ENCODE assay signal across 1 cellular context in the genomic region with DNA sequence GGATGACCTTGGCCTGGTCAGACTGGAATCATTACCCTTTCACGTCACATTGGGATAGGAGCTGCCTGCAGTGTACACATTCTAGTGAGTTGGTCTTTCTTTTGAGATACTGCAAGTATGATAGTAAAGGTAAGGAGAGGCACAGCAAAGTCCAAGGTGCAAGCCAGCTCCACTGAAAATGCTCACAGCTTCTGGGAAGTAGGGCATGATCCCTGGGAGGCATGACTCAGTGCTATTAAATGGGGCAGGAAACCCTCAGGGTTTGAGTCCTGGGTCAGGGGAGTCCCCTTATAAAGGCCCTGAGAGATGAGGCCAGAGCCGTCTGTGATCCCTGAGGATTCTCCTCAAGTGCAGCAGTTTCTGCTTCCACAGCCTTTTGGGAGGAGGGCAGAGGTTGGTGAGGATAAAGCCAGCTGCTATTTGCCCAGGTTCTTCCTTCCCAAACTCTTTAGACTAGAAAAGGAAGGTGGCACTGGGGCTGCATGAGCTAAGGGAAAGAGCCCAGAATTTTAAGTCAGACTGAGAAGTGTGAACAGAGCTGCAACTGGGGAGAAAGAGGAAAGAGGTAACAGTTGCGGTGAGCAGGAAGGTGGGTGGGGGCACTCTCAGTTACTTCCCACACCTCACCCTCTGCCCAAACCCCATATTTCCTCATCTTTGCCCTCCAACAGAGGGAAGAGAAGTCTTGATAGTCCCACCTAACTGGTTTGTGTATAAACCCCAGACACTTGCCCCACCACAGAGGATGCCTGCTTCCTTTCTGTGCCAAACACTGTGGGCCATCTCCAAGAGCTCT.
A peak's percentile ranks its signal among the peaks of the same experiment; 100 is the strongest.
TF ChIP-seq lines count a peak whose summit lies in the region.

No MANE protein-coding gene starts in this region.

TF ChIP-seq in GM12878, 131 proteins besides CTCF, POLR2A, EP300 and RAD21:
- TF ChIP-seq KDM1A (IDR thresholded peaks at IDR 0.05; ENCODE audit: borderline replicate concordance) (no peak), SP1 (IDR thresholded peaks at IDR 0.05; ENCODE audit: low read depth, low read length) (no peak), SIN3A (IDR thresholded peaks at IDR 0.05; ENCODE audit: low read depth, low read length) (no peak), ZNF274 (IDR thresholded peaks at IDR 0.05; ENCODE audit: insufficient read depth, insufficient read length) (no peak), CBX5 (IDR thresholded peaks at IDR 0.05; ENCODE audit: low read depth) (no peak), SMC3 (IDR thresholded peaks at IDR 0.05; ENCODE audit: borderline replicate concordance, low read length) (no peak), DPF2 (IDR thresholded peaks at IDR 0.05) (no peak), PAX5 (IDR thresholded peaks at IDR 0.05; ENCODE audit: borderline replicate concordance, low read depth, low read length) (0 out of 2 replicates have a peak, but pooled peaks have one; percentile 19), POLR2AphosphoS5 (IDR thresholded peaks at IDR 0.05; ENCODE audit: low read length) (no peak), CBFB (IDR thresholded peaks at IDR 0.05; ENCODE audit: low read depth) (no peak), CHD2 (IDR thresholded peaks at IDR 0.05; ENCODE audit: borderline replicate concordance, low read depth, low read length) (no peak), SMAD5 (IDR thresholded peaks at IDR 0.05; ENCODE audit: low read depth) (no peak), ZNF217 (IDR thresholded peaks at IDR 0.05) (no peak), YBX1 (IDR thresholded peaks at IDR 0.05) (no peak), IKZF1 (conservative IDR thresholded peaks at IDR 0.05) (peak; percentile 39; the same call in 1 of the 2 replicates)
- TF ChIP-seq, protein P1, sequence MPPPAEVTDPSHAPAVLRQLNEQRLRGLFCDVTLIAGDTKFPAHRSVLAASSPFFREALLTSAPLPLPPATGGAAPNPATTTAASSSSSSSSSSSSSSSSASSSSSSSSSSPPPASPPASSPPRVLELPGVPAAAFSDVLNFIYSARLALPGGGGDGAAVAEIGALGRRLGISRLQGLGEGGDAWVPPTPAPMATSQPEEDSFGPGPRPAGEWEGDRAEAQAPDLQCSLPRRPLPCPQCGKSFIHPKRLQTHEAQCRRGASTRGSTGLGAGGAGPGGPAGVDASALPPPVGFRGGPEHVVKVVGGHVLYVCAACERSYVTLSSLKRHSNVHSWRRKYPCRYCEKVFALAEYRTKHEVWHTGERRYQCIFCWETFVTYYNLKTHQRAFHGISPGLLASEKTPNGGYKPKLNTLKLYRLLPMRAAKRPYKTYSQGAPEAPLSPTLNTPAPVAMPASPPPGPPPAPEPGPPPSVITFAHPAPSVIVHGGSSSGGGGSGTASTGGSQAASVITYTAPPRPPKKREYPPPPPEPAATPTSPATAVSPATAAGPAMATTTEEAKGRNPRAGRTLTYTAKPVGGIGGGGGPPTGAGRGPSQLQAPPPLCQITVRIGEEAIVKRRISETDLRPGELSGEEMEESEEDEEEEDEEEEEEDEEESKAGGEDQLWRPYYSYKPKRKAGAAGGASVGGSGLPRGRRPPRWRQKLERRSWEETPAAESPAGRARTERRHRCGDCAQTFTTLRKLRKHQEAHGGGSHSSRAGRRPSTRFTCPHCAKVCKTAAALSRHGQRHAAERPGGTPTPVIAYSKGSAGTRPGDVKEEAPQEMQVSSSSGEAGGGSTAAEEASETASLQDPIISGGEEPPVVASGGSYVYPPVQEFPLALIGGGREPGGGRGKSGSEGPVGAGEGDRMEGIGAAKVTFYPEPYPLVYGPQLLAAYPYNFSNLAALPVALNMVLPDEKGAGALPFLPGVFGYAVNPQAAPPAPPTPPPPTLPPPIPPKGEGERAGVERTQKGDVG (CRISPR knock-in tag; IDR thresholded peaks at IDR 0.05) = no peak
- TF ChIP-seq, protein P2, sequence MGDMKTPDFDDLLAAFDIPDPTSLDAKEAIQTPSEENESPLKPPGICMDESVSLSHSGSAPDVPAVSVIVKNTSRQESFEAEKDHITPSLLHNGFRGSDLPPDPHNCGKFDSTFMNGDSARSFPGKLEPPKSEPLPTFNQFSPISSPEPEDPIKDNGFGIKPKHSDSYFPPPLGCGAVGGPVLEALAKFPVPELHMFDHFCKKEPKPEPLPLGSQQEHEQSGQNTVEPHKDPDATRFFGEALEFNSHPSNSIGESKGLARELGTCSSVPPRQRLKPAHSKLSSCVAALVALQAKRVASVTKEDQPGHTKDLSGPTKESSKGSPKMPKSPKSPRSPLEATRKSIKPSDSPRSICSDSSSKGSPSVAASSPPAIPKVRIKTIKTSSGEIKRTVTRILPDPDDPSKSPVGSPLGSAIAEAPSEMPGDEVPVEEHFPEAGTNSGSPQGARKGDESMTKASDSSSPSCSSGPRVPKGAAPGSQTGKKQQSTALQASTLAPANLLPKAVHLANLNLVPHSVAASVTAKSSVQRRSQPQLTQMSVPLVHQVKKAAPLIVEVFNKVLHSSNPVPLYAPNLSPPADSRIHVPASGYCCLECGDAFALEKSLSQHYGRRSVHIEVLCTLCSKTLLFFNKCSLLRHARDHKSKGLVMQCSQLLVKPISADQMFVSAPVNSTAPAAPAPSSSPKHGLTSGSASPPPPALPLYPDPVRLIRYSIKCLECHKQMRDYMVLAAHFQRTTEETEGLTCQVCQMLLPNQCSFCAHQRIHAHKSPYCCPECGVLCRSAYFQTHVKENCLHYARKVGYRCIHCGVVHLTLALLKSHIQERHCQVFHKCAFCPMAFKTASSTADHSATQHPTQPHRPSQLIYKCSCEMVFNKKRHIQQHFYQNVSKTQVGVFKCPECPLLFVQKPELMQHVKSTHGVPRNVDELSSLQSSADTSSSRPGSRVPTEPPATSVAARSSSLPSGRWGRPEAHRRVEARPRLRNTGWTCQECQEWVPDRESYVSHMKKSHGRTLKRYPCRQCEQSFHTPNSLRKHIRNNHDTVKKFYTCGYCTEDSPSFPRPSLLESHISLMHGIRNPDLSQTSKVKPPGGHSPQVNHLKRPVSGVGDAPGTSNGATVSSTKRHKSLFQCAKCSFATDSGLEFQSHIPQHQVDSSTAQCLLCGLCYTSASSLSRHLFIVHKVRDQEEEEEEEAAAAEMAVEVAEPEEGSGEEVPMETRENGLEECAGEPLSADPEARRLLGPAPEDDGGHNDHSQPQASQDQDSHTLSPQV (IDR thresholded peaks at IDR 0.05) = no peak
- TF ChIP-seq, protein P3, sequence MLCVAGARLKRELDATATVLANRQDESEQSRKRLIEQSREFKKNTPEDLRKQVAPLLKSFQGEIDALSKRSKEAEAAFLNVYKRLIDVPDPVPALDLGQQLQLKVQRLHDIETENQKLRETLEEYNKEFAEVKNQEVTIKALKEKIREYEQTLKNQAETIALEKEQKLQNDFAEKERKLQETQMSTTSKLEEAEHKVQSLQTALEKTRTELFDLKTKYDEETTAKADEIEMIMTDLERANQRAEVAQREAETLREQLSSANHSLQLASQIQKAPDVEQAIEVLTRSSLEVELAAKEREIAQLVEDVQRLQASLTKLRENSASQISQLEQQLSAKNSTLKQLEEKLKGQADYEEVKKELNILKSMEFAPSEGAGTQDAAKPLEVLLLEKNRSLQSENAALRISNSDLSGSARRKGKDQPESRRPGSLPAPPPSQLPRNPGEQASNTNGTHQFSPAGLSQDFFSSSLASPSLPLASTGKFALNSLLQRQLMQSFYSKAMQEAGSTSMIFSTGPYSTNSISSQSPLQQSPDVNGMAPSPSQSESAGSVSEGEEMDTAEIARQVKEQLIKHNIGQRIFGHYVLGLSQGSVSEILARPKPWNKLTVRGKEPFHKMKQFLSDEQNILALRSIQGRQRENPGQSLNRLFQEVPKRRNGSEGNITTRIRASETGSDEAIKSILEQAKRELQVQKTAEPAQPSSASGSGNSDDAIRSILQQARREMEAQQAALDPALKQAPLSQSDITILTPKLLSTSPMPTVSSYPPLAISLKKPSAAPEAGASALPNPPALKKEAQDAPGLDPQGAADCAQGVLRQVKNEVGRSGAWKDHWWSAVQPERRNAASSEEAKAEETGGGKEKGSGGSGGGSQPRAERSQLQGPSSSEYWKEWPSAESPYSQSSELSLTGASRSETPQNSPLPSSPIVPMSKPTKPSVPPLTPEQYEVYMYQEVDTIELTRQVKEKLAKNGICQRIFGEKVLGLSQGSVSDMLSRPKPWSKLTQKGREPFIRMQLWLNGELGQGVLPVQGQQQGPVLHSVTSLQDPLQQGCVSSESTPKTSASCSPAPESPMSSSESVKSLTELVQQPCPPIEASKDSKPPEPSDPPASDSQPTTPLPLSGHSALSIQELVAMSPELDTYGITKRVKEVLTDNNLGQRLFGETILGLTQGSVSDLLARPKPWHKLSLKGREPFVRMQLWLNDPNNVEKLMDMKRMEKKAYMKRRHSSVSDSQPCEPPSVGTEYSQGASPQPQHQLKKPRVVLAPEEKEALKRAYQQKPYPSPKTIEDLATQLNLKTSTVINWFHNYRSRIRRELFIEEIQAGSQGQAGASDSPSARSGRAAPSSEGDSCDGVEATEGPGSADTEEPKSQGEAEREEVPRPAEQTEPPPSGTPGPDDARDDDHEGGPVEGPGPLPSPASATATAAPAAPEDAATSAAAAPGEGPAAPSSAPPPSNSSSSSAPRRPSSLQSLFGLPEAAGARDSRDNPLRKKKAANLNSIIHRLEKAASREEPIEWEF (IDR thresholded peaks at IDR 0.05; ENCODE audit: insufficient replicate concordance, low read depth, low read length) = no peak
